Comparison of ENCODE assay signal across 12 cellular contexts in the genomic region with DNA sequence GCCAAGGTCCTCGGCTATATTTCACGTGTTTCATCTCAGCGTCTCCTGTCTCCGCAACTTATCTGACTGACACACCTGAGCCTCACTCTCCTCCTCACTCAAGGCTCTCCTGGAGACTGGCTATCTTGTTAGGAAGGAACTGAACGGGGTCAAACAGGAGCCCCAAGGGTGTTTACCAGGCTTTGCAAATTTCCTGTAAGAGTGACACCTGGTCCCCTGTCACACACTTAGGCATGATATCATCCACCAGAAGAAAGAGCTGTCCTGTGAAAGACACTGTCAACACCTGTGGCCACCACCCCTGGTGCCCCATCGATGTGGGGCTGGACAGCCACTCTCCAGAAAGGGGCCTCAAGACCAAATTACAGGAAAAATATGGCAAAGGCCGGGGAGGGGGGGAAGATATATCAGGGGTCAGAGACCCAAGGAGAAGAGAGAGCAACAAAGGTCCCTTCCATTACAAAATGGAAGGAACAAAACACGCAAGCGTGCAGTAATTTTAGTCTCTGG. TPM values are rescaled to one million over a fixed set of nuclear protein-coding genes. Genes with fewer than 3 reads are reported as not detected.
DNase-seq lines count a peak whose midpoint lies in the region; ATAC-seq and TF ChIP-seq lines count a peak whose summit lies in the region.
"Had no signal": no experiment of that assay in that cellular context is flagged by ENCODE, and none has a peak within 500 bp of the region (broad histone marks: within the 10 kb centered on the region; RNA-seq: fewer than 3 reads in every experiment).

No MANE protein-coding gene starts in this region.

- H3K36me3 Mint-ChIP-seq in CD8-positive, alpha-beta memory T cell, result no peaks in the 10 kb centered on the region
- peaks cover 15% of the 10 kb centered on the region for H3K36me3 Mint-ChIP-seq in activated CD8-positive, alpha-beta T cell treated with anti-CD3 and anti-CD28 coated beads for 36 hours (ENCODE audit: low read depth)

- intact Hi-C loops in activated CD8-positive, alpha-beta T cell treated with anti-CD3 and anti-CD28 coated beads for 36 hours (cut with micrococcal nuclease), result no loop called here
- intact Hi-C loops in PC-9 (cut with micrococcal nuclease; ENCODE audit: unreplicated experiment), result no loop called here
- intact Hi-C loops in gastrocnemius medialis (cut with DNase I; ENCODE audit: low total_unique reads), result no loop called here

- POLR2A ChIA-PET in CD8-positive, alpha-beta memory T cell (lab: Charles Lee), result no interaction called here
- POLR2A ChIA-PET in activated CD8-positive, alpha-beta T cell treated with anti-CD3 and anti-CD28 coated beads for 36 hours (lab: Charles Lee), result interaction anchor here (0.6 to 0.8 kb wide), 2 partner anchors 66 to 810 kb away, joined by 3 to 4 read pairs; no protein-coding TSS in a partner anchor
- POLR2A ChIA-PET in PC-9 (lab: Charles Lee; ENCODE audit: unreplicated experiment), result no interaction called here

- H3K27ac Mint-ChIP-seq in CD8-positive, alpha-beta memory T cell, result peak overlapping the region in 5 of 8 donors; percentile 32 to 89 (median 53)
- no peak overlapping the region for H3K27ac Mint-ChIP-seq in activated CD8-positive, alpha-beta T cell treated with anti-CD3 and anti-CD28 coated beads for 36 hours
- H3K27ac Mint-ChIP-seq: nephron had no signal

- H3K27me3 ChIP-seq in CD8-positive, alpha-beta memory T cell (ENCODE audit: insufficient read depth, low read length, poor library complexity, severe bottlenecking), result peaks cover 14% of the 10 kb centered on the region
- H3K27me3 ChIP-seq in iPS-20b (ENCODE audit: insufficient read depth, low read length) (peaks cover 76% of the 10 kb centered on the region), PC-9 (ENCODE audit: insufficient read depth, low read depth) (peaks cover 17% of the 10 kb centered on the region; the same call in 1 of the 2 replicates), gastrocnemius medialis (peaks cover 62 to 78% (median 70%) of the 10 kb centered on the region in 3 donors)

- H3K27ac ChIP-seq in CD8-positive, alpha-beta memory T cell (ENCODE audit: low read depth, low read length), result peak overlapping the region; percentile 12
- H3K27ac ChIP-seq in iPS-20b (ENCODE audit: low read length) (no peak overlapping the region), PC-9 (no peak overlapping the region), gastrocnemius medialis (no peak overlapping the region)
- H3K27ac ChIP-seq: tibial artery had no signal

- H3K9ac ChIP-seq in iPS-20b (ENCODE audit: low read depth, low read length), result no peak overlapping the region

- DNase-seq in CD8-positive, alpha-beta memory T cell, result no peak
- peak; percentile 9 for DNase-seq in activated CD8-positive, alpha-beta T cell treated with anti-CD3 and anti-CD28 coated beads for 36 hours
- DNase-seq in nucleus accumbens (lab: John Stamatoyannopoulos, UW) (no peak), PC-9 (no peak), gastrocnemius medialis (no peak)
- DNase-seq: activated CD4-positive, CD25-positive, alpha-beta regulatory T cell; kidney; NCI-H226; tibial artery had no signal

- CTCF ChIA-PET in CD8-positive, alpha-beta memory T cell (lab: Charles Lee), result no interaction called here
- CTCF ChIA-PET in activated CD8-positive, alpha-beta T cell treated with anti-CD3 and anti-CD28 coated beads for 36 hours (lab: Charles Lee), result interaction anchor here (1.1 to 2.0 kb wide), 3 partner anchors 19 to 43 kb away, joined by 3 to 4 read pairs (median 3); no protein-coding TSS in a partner anchor
- CTCF ChIA-PET in PC-9 (lab: Charles Lee), result no interaction called here

- no peaks in the 10 kb centered on the region for H3K9me2 ChIP-seq in PC-9 (ENCODE audit: insufficient read depth)

- H3K4me2 ChIP-seq in PC-9, result no peak overlapping the region

- H3K4me1 ChIP-seq in CD8-positive, alpha-beta memory T cell (ENCODE audit: insufficient read depth, low read length), result peaks cover 48% of the 10 kb centered on the region
- H3K4me1 ChIP-seq in iPS-20b (ENCODE audit: insufficient read depth, low read length) (peaks cover 16% of the 10 kb centered on the region; the same call in 1 of the 2 replicates), PC-9 (replicated peaks; ENCODE audit: insufficient read depth) (no peaks in the 10 kb centered on the region), gastrocnemius medialis (peaks cover 0 to 6% of the 10 kb centered on the region in 2 donors)

- no peaks in the 10 kb centered on the region for H3K36me3 ChIP-seq in CD8-positive, alpha-beta memory T cell (ENCODE audit: insufficient read depth, low read length)
- H3K36me3 ChIP-seq in iPS-20b (ENCODE audit: insufficient read depth, low read depth, low read length), result no peaks in the 10 kb centered on the region
- no peaks in the 10 kb centered on the region for H3K36me3 ChIP-seq in PC-9 (ENCODE audit: low read depth)
- H3K36me3 ChIP-seq in gastrocnemius medialis, result no peaks in the 10 kb centered on the region
- H3K36me3 ChIP-seq: tibial artery had no signal

- peaks cover 0 to 2% (median 0%) of the 10 kb centered on the region in 5 donors for H3K9me3 Mint-ChIP-seq in CD8-positive, alpha-beta memory T cell
- H3K9me3 Mint-ChIP-seq in activated CD8-positive, alpha-beta T cell treated with anti-CD3 and anti-CD28 coated beads for 36 hours, result no peaks in the 10 kb centered on the region

- in situ Hi-C loops in gastrocnemius medialis (cut with MboI; ENCODE audit: low sequenced_read_pairs in 4 of 4), result no loop called here

- no peak overlapping the region for H3K4me3 ChIP-seq in CD8-positive, alpha-beta memory T cell (ENCODE audit: low read length)
- peak overlapping the region; percentile 86 for H3K4me3 ChIP-seq in GM12875 (ENCODE audit: low read depth, low read length)
- peak overlapping the region; percentile 65 for H3K4me3 ChIP-seq in iPS-20b (ENCODE audit: low read length)
- H3K4me3 ChIP-seq in PC-9, result no peak overlapping the region
- H3K4me3 ChIP-seq in gastrocnemius medialis, result no peak overlapping the region
- H3K4me3 ChIP-seq: tibial artery had no signal

- no peaks in the 10 kb centered on the region for H3K79me2 ChIP-seq in PC-9 (ENCODE audit: low read depth)

- no peaks in the 10 kb centered on the region for H3F3A ChIP-seq in PC-9 (ENCODE audit: insufficient read depth, low read depth)

- H3K4me3 Mint-ChIP-seq in CD8-positive, alpha-beta memory T cell, result peak overlapping the region; percentile 54 to 89 (median 78)
- peak overlapping the region; percentile 79 for H3K4me3 Mint-ChIP-seq in activated CD8-positive, alpha-beta T cell treated with anti-CD3 and anti-CD28 coated beads for 36 hours

- peaks cover 35 to 41% of the 10 kb centered on the region in 2 donors for H3K27me3 Mint-ChIP-seq in CD8-positive, alpha-beta memory T cell
- peaks cover 47% of the 10 kb centered on the region for H3K27me3 Mint-ChIP-seq in activated CD8-positive, alpha-beta T cell treated with anti-CD3 and anti-CD28 coated beads for 36 hours

- H3K9me3 ChIP-seq in CD8-positive, alpha-beta memory T cell (ENCODE audit: low read length), result no peaks in the 10 kb centered on the region
- H3K9me3 ChIP-seq in iPS-20b (ENCODE audit: insufficient read depth, low read depth, low read length) (0 out of 2 replicates have a peak, but pooled peaks cover 2% of the 10 kb centered on the region), PC-9 (ENCODE audit: insufficient read depth, low read depth) (no peaks in the 10 kb centered on the region), gastrocnemius medialis (no peaks in the 10 kb centered on the region)
- H3K9me3 ChIP-seq: tibial artery had no signal

- no peaks in the 10 kb centered on the region for H4K20me1 ChIP-seq in PC-9 (ENCODE audit: insufficient read depth)

- ATAC-seq in activated CD8-positive, alpha-beta T cell treated with anti-CD3 and anti-CD28 coated beads for 36 hours, result no peak
- no peak for ATAC-seq in gastrocnemius medialis

- H2AFZ ChIP-seq in PC-9, result no peak overlapping the region

- TF ChIP-seq POLR2A in gastrocnemius medialis (IDR thresholded peaks at IDR 0.05), result no peak

- TF ChIP-seq CTCF in GM12875 (IDR thresholded peaks at IDR 0.05; ENCODE audit: borderline replicate concordance, insufficient read depth, low read depth, low read length), result no peak
- TF ChIP-seq CTCF in activated CD8-positive, alpha-beta T cell treated with anti-CD3 and anti-CD28 coated beads for 36 hours (IDR thresholded peaks at IDR 0.05), result no peak
- TF ChIP-seq CTCF in PC-9 (conservative IDR thresholded peaks at IDR 0.05), result no peak
- TF ChIP-seq CTCF in gastrocnemius medialis (IDR thresholded peaks at IDR 0.05 in 4 of 5, conservative IDR thresholded peaks at IDR 0.05 in 1 of 5), result no peak

- H3K4me1 Mint-ChIP-seq in CD8-positive, alpha-beta memory T cell, result peaks cover 51 to 56% (median 54%) of the 10 kb centered on the region in 3 donors
- peaks cover 49% of the 10 kb centered on the region for H3K4me1 Mint-ChIP-seq in activated CD8-positive, alpha-beta T cell treated with anti-CD3 and anti-CD28 coated beads for 36 hours (ENCODE audit: low read depth)

- no TSS peak for BruUV-seq in PC-9 (replicated peaks; lab: Mats Ljungman, UMichigan)

RNA-seq across cellular contexts. Expression of a gene that starts 2.9 kb away (rescaled TPM):
- total RNA-seq in CD8-positive, alpha-beta memory T cell, result 10 to 100 TPM; 63.1 to 70.0 TPM
- 4.0 TPM for polyA plus RNA-seq in CD8-positive, alpha-beta memory T cell
- 10 to 100 TPM; 24.6 to 26.2 TPM for total RNA-seq in activated CD8-positive, alpha-beta T cell treated with anti-CD3 and anti-CD28 coated beads for 36 hours
- total RNA-seq in PC-9 (2021) (not detected in 2 replicates), gastrocnemius medialis (not detected)

RNA-seq across cellular contexts. Expression of a gene that starts 57.2 kb away (rescaled TPM):
- total RNA-seq in CD8-positive, alpha-beta memory T cell, result 10 to 100 TPM; 11.3 to 12.1 TPM
- polyA plus RNA-seq in CD8-positive, alpha-beta memory T cell, result 4.5 TPM
- 1 to 10 TPM; 3.0 to 3.1 TPM for total RNA-seq in activated CD8-positive, alpha-beta T cell treated with anti-CD3 and anti-CD28 coated beads for 36 hours
- total RNA-seq in PC-9 (2021), result 8.4 and 11.2 TPM in 2 replicates
- 1 to 10 TPM in 2 of 4 donors, not detected in 2; 1.1 to 1.8 TPM for total RNA-seq in gastrocnemius medialis

Comparison
In these comparisons a context has a peak if more than half of its experiments do, and no peak if none do; other contexts are left out.
1. H3K4me3 ChIP-seq: peak in GM12875 (single experiment) and iPS-20b (single experiment); none in CD8-positive, alpha-beta memory T cell (single experiment), PC-9 (single experiment) and gastrocnemius medialis (0 of 4).
2. RNA of a gene that starts 2.9 kb away (total RNA-seq): 63.1 to 70.0 TPM in CD8-positive, alpha-beta memory T cell and 24.6 to 26.2 TPM in activated CD8-positive, alpha-beta T cell treated with anti-CD3 and anti-CD28 coated beads for 36 hours; not detected in PC-9 and not detected in gastrocnemius medialis; every median in the first group is over 10 times any median in the second.